Comparison of ENCODE assay signal across 10 cellular contexts in the genomic region with DNA sequence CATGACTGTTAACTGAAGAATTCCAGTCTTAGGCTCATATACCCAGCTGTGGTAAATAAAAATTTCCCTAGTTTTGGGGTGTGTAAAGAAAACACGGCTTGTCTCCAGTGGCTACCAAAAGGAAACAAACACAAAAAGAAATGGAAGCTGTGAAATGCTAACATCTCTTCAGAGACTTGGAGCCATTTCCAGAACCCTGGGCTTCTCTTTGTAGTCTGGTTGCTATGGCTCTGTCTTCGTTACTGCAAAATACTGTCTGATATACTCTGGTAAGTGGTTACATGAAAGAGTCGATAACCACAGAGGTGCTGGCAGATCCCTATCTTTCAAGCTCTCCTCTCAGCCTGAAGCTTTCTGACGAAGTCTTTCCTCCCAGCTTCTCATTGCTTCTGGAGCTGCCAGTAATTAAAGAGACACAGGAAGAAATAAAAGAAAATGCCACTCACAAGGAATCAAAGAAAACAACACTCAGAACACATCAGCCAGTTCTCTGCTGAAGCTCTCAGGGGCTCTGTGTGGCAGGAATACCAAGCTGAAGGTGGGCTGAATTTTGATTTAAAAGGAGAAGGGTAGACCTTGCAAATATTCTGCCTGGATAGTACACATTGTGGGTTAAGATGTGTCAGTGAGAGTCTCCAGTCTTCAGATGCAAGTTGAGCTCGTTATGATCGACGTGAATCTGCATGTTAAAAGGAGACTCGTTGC.
A peak's percentile ranks its signal among the peaks of the same experiment; 100 is the strongest.
DNase-seq lines count a peak whose midpoint lies in the region; ATAC-seq, FAIRE-seq and TF ChIP-seq lines count a peak whose summit lies in the region.
"Had no signal": no experiment of that assay in that cellular context is flagged by ENCODE, and none has a peak within 500 bp of the region (broad histone marks: within the 10 kb centered on the region; RNA-seq: fewer than 3 reads in every experiment).

No MANE protein-coding gene starts in this region.

- WGBS in K562 (ENCODE audit: insufficient coverage, low coverage, missing lambda C conversion rate): 22% methylated on average over 8 of the region's 8 CpGs

- H3K9me3 ChIP-seq in Loucy (ENCODE audit: insufficient read depth, low read depth, low read length) (no peaks in the 10 kb centered on the region; the same call in 1 of the 2 replicates), K562 (replicated peaks; ENCODE audit: control insufficient read depth, insufficient read depth, low read depth, low read length) (peaks cover 1% of the 10 kb centered on the region; the same call in 1 of the 2 replicates), A673 (ENCODE audit: low read depth, low read length, poor library complexity, severe bottlenecking) (no peaks in the 10 kb centered on the region)

- H2AFZ ChIP-seq in Loucy (ENCODE audit: low read length) (no peak overlapping the region), K562 (ENCODE audit: low read depth, low read length) (peak overlapping the region; percentile 59; the same call in 1 of the 2 replicates)

- H3K4me3 Mint-ChIP-seq in mesothelial cell of epicardium: no peak overlapping the region

- no peak for TF ChIP-seq EP300 in K562 (IDR thresholded peaks at IDR 0.05; ENCODE audit: low read length)

- peaks cover 3% of the 10 kb centered on the region for H3K4me1 Mint-ChIP-seq in mesothelial cell of epicardium

- ATAC-seq in K562: no peak

- intact Hi-C loops in K562 (cut with micrococcal nuclease): no loop called here
- intact Hi-C loops in dorsolateral prefrontal cortex (cut with DNase I): no loop called here
- intact Hi-C loops in A673 (cut with micrococcal nuclease; ENCODE audit: unreplicated experiment): no loop called here

- no peaks in the 10 kb centered on the region for H3K27me3 ChIP-seq in Loucy (ENCODE audit: insufficient read depth, low read length, poor library complexity, severe bottlenecking)
- no peaks in the 10 kb centered on the region for H3K27me3 ChIP-seq in K562 (ENCODE audit: control insufficient read depth in 2 of 2, insufficient read depth in 2 of 2, low read length in 2 of 2)
- H3K27me3 ChIP-seq in dorsolateral prefrontal cortex: peaks cover 0 to 27% (median 0%) of the 10 kb centered on the region in 45 donors
- H3K27me3 ChIP-seq in A673 (replicated peaks; ENCODE audit: insufficient read depth, low read depth, low read length, poor library complexity): no peaks in the 10 kb centered on the region

- H3K4me2 ChIP-seq in Loucy (ENCODE audit: low read depth, low read length, poor library complexity, severe bottlenecking) (peak overlapping the region; percentile 57), K562 (ENCODE audit: insufficient read depth, low read length) (no peak overlapping the region)

- peaks cover 3% of the 10 kb centered on the region for H3K36me3 Mint-ChIP-seq in mesothelial cell of epicardium

- H4K20me1 ChIP-seq in Loucy (ENCODE audit: insufficient read depth, low read length, poor library complexity, severe bottlenecking) (no peaks in the 10 kb centered on the region), K562 (replicated peaks; ENCODE audit: control insufficient read depth, insufficient read depth, low read length) (no peaks in the 10 kb centered on the region)

- in situ Hi-C loops in K562 (cut with MboI): no loop called here

- BruUV-seq in K562 (replicated peaks; lab: Mats Ljungman, UMichigan) (no TSS peak), A673 (replicated peaks; lab: Mats Ljungman, UMichigan) (no TSS peak)

- H3K36me3 ChIP-seq in Loucy (ENCODE audit: insufficient read depth, low read length): no peaks in the 10 kb centered on the region
- no peaks in the 10 kb centered on the region for H3K36me3 ChIP-seq in K562 (ENCODE audit: control insufficient read depth, insufficient read depth, low read length)
- no peaks in the 10 kb centered on the region for H3K36me3 ChIP-seq in A673 (ENCODE audit: insufficient read depth, low read length, poor library complexity, severe bottlenecking)

- H3F3A ChIP-seq in Loucy (ENCODE audit: low read depth): no peaks in the 10 kb centered on the region

- H3K9me1 ChIP-seq in K562 (ENCODE audit: control insufficient read depth, insufficient read depth, low read length): no peaks in the 10 kb centered on the region

- H3K27me3 Mint-ChIP-seq in mesothelial cell of epicardium (ENCODE audit: low read depth): no peaks in the 10 kb centered on the region

- peak; percentile 53 for DNase-seq in AG08395 (ENCODE audit: low spot score)
- DNase-seq in K562 (ENCODE audit: extremely low read depth in 1 of 4, low spot score in 3 of 4): no peak
- no peak for DNase-seq in mesothelial cell of epicardium (ENCODE audit: low spot score in 2 of 2, unreplicated experiment in 2 of 2)
- DNase-seq in NCI-H524 (lab: John Stamatoyannopoulos, UW): no peak
- DNase-seq in dorsolateral prefrontal cortex: no peak
- DNase-seq in NCI-H2081 (lab: John Stamatoyannopoulos, UW): no peak
- no peak for DNase-seq in A673 (ENCODE audit: low spot score)
- DNase-seq: DMS79, NCI-H1105 had no signal

- H3K27ac ChIP-seq in K562 (ENCODE audit: extremely low read depth, low read depth, low read length) (no peak overlapping the region), dorsolateral prefrontal cortex (peak overlapping the region in 11 of 59 donors; percentile 11 to 61 (median 28)), A673 (ENCODE audit: low read depth, low read length, poor library complexity, severe bottlenecking) (no peak overlapping the region)

- H3K4me3 ChIP-seq in Loucy (ENCODE audit: low read length, poor library complexity, severe bottlenecking) (peak overlapping the region; percentile 22), K562 (no peak overlapping the region), dorsolateral prefrontal cortex (peak overlapping the region in 14 of 59 donors; percentile 2 to 30 (median 18)), A673 (ENCODE audit: low read depth, low read length, poor library complexity, severe bottlenecking) (no peak overlapping the region)

- H3K79me2 ChIP-seq in Loucy (ENCODE audit: insufficient read depth, low read length): no peaks in the 10 kb centered on the region
- H3K79me2 ChIP-seq in K562 (ENCODE audit: control insufficient read depth, insufficient read depth, low read length): no peaks in the 10 kb centered on the region

- CTCF ChIA-PET in K562 (lab: Yijun Ruan, JAX; ENCODE audit: low intra/inter-chr PET ratio) (no interaction called here), A673 (lab: Charles Lee) (no interaction called here)

- peaks cover 11% of the 10 kb centered on the region for H3K4me1 ChIP-seq in Loucy (ENCODE audit: insufficient read depth, low read length, poor library complexity, severe bottlenecking)
- H3K4me1 ChIP-seq in K562 (replicated peaks in 1 of 2; ENCODE audit: control insufficient read depth in 2 of 2, insufficient read depth in 2 of 2, low read length in 2 of 2): no peaks in the 10 kb centered on the region; a peak in 1 of 5 replicates
- no peaks in the 10 kb centered on the region for H3K4me1 ChIP-seq in A673 (ENCODE audit: insufficient read depth, low read length, poor library complexity, severe bottlenecking)

- POLR2A ChIA-PET in K562 (lab: Yijun Ruan, JAX) (interaction anchor here (0.6 to 1.1 kb wide), 3 partner anchors 12 to 176 kb away, joined by 3 read pairs; no protein-coding TSS in a partner anchor), A673 (lab: Charles Lee; ENCODE audit: low non-redundant PET) (interaction anchor here (0.7 kb wide), 1 partner anchor 38 kb away, joined by 3 read pairs; no protein-coding TSS in a partner anchor)

- peaks cover 46% of the 10 kb centered on the region for H3K9me3 Mint-ChIP-seq in mesothelial cell of epicardium

- H3K9me2 ChIP-seq in Loucy (replicated peaks; ENCODE audit: low read depth, low read length): no peaks in the 10 kb centered on the region

- no peak for FAIRE-seq in K562 (lab: Jason Lieb, UNC)

- no peak for TF ChIP-seq POLR2A in K562 (conservative IDR thresholded peaks at IDR 0.05)

- TF ChIP-seq CTCF in Loucy (conservative IDR thresholded peaks at IDR 0.05; ENCODE audit: low read length) (no peak), K562 (IDR thresholded peaks at IDR 0.05 in 2 of 3, conservative IDR thresholded peaks at IDR 0.05 in 1 of 3; ENCODE audit: insufficient read depth in 2 of 3, low read depth in 1 of 3, low read length in 3 of 3) (no peak), mesothelial cell of epicardium (IDR thresholded peaks at IDR 0.05; ENCODE audit: unreplicated experiment) (no peak), dorsolateral prefrontal cortex (IDR thresholded peaks at IDR 0.05 in 54 of 56, conservative IDR thresholded peaks at IDR 0.05 in 2 of 56; ENCODE audit: low read depth in 1 of 56, partially characterized antibody in 56 of 56) (no peak), A673 (conservative IDR thresholded peaks at IDR 0.05; ENCODE audit: low read depth, low read length) (no peak)

- H3K9ac ChIP-seq in Loucy (ENCODE audit: low read depth, low read length, poor library complexity, severe bottlenecking): peak overlapping the region; percentile 31
- H3K9ac ChIP-seq in K562 (ENCODE audit: insufficient read depth in 1 of 2, low read depth in 2 of 2, low read length in 2 of 2): no peak overlapping the region

- no peak for TF ChIP-seq RAD21 in K562 (CRISPR knock-in tag; conservative IDR thresholded peaks at IDR 0.05 in 1 of 2, IDR thresholded peaks at IDR 0.05 in 1 of 2)

- H3K27ac Mint-ChIP-seq in mesothelial cell of epicardium: peak overlapping the region; percentile 80

TF ChIP-seq in K562, 482 proteins besides CTCF, POLR2A, EP300 and RAD21 (continues in another document):
- no peak for TF ChIP-seq ZNF232 (CRISPR knock-in tag; IDR thresholded peaks at IDR 0.05)
- no peak for TF ChIP-seq HINFP (tag; conservative IDR thresholded peaks at IDR 0.05; ENCODE audit: low read depth)
- TF ChIP-seq ZNF280B (CRISPR knock-in tag; IDR thresholded peaks at IDR 0.05): no peak
